ENCODE assay signal across 8 cellular contexts in the genomic region with DNA sequence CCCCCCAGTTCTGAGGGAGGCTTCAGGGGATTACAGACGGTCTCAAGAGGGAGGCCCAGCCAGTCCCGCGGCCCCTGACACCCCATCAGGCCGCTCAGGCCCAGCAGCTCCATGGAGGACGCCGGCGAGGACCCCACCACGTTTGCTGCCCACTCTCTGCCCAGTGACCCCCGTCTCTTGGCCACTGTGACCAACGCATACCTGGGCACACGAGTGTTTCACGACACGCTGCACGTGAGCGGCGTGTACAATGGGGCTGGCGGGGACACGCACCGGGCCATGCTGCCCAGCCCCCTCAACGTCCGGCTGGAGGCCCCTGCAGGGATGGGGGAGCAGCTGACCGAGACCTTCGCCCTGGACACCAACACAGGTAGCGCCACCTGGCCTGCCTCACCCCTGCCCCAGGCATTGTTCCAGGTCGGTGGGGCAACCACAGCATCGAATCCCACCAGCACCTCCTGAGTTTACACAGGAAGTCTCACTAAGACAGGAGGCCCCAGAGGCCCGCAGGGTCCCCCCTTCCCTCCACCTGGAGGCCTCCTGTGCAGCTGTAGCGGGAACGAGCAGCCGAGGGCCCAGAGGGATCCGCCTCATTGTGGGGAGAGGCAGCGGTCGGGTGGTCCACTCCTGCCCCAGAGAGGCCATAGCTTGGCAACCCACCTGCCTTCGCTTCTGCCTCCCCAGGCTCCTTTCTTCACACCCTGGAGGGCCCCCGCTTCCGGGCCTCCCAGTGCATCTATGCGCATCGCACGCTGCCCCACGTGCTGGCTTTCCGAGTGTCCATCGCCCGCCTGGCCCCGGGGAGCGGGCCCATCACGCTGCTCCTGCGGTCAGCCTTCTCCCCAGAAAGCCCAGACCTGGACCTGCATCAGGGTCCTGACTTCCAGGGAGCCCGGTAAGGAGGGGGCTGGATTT. TPM values are rescaled to one million over a fixed set of nuclear protein-coding genes. Genes with fewer than 3 reads are reported as not detected.
DNase-seq lines count a peak whose midpoint lies in the region; ATAC-seq, FAIRE-seq and TF ChIP-seq lines count a peak whose summit lies in the region.

No MANE protein-coding gene starts in this region.

- in situ Hi-C loops in transverse colon (cut with MboI; ENCODE audit: low pct_ligation_motif_present in 1 of 4, low pct_unique_long_range_greater_than_20kb in 1 of 4, low sequenced_read_pairs in 3 of 4): no loop called here

- no peak for ATAC-seq in right lobe of liver
- ATAC-seq in HG03108 (IDR thresholded peaks at IDR 0.05; ENCODE audit: unreplicated experiment): no peak
- no peak for ATAC-seq in HG03139 (IDR thresholded peaks at IDR 0.05; ENCODE audit: unreplicated experiment)
- no peak for ATAC-seq in HG02884 (IDR thresholded peaks at IDR 0.05; ENCODE audit: unreplicated experiment)

- H3K27ac Mint-ChIP-seq in astrocyte (ENCODE audit: unreplicated experiment): no peak overlapping the region

- peak overlapping the region; percentile 65 for H3K4me2 ChIP-seq in astrocyte (ENCODE audit: low read length)

- H3K4me3 Mint-ChIP-seq in astrocyte (ENCODE audit: unreplicated experiment): peak overlapping the region; percentile 81

- H3K4me3 ChIP-seq in astrocyte (ENCODE audit: insufficient read depth, low read depth, low read length): no peak overlapping the region
- peak overlapping the region; percentile 30 to 68 (median 67) for H3K4me3 ChIP-seq in right lobe of liver
- peak overlapping the region in 3 of 4 donors; percentile 59 to 82 (median 79) for H3K4me3 ChIP-seq in transverse colon

- no peak overlapping the region for H3K27ac ChIP-seq in astrocyte (ENCODE audit: low read depth, low read length)
- no peak overlapping the region for H3K27ac ChIP-seq in right lobe of liver
- H3K27ac ChIP-seq in transverse colon: peak overlapping the region in 3 of 4 donors; percentile 75 to 81 (median 77)

- H3K4me1 ChIP-seq in astrocyte (ENCODE audit: insufficient read depth, low read length) (peaks cover 6% of the 10 kb centered on the region), right lobe of liver (no peaks in the 10 kb centered on the region), transverse colon (peaks cover 0 to 19% (median 15%) of the 10 kb centered on the region in 4 donors)

- no peak for FAIRE-seq in astrocyte (lab: Jason Lieb, UNC)

- WGBS in right lobe of liver (ENCODE audit: insufficient coverage, low coverage, low lambda C conversion rate, missing lambda C conversion rate): 82% methylated on average over 5 of the region's 48 CpGs
- 87% methylated on average over 47 of the region's 48 CpGs; no CpG with 5 or more reads in 1 of the 2 donors for WGBS in transverse colon (ENCODE audit: low coverage in 1 of 2), 2 donors

- no peaks in the 10 kb centered on the region for H3K36me3 ChIP-seq in astrocyte (ENCODE audit: insufficient read depth, low read length)
- H3K36me3 ChIP-seq in right lobe of liver: no peaks in the 10 kb centered on the region
- no peaks in the 10 kb centered on the region for H3K36me3 ChIP-seq in transverse colon

- DNase-seq in activated CD8-positive, alpha-beta memory T cell treated with anti-CD3 and anti-CD28 coated beads, Interleukin-2, amount 50 U/mL, for 4 hours: peak; percentile 24
- DNase-seq in activated CD8-positive, alpha-beta memory T cell treated with anti-CD3 and anti-CD28 coated beads, Interleukin-2, amount 50 U/mL, for 48 hours: no peak
- no peak for DNase-seq in astrocyte (ENCODE audit: low read depth)
- peak; percentile 22 to 60 (median 56) for DNase-seq in right lobe of liver
- peak; percentile 13 for DNase-seq in transverse colon

- peaks cover 1% of the 10 kb centered on the region for H3K36me3 Mint-ChIP-seq in astrocyte (ENCODE audit: low read depth, unreplicated experiment)

- peaks cover 15% of the 10 kb centered on the region for H3K27me3 ChIP-seq in astrocyte (ENCODE audit: insufficient read depth, low read length)
- no peaks in the 10 kb centered on the region for H3K27me3 ChIP-seq in right lobe of liver
- H3K27me3 ChIP-seq in transverse colon: peaks cover 17% of the 10 kb centered on the region

- TF ChIP-seq POLR2A in right lobe of liver (IDR thresholded peaks at IDR 0.05): no peak
- TF ChIP-seq POLR2A in transverse colon (IDR thresholded peaks at IDR 0.05): no peak

- TF ChIP-seq EP300 in transverse colon (IDR thresholded peaks at IDR 0.05; ENCODE audit: low read depth): no peak

- H3K9me3 ChIP-seq in astrocyte (ENCODE audit: insufficient read depth, low read depth, low read length) (no peaks in the 10 kb centered on the region), right lobe of liver (no peaks in the 10 kb centered on the region), transverse colon (no peaks in the 10 kb centered on the region)

- no peaks in the 10 kb centered on the region for H3K79me2 ChIP-seq in astrocyte (ENCODE audit: insufficient read depth, low read length)

- H3K27me3 Mint-ChIP-seq in astrocyte (ENCODE audit: low read depth, unreplicated experiment): peaks cover 27% of the 10 kb centered on the region

- intact Hi-C loops in right lobe of liver (cut with DNase I): loop anchor here in 1 of 2 donors (5.0 kb wide), 1 partner anchor 77 kb away; the partner anchor contains the start of gene B4GALNT4
- intact Hi-C loops in transverse colon (cut with DNase I; ENCODE audit: low total_unique reads): no loop called here

- no peak for TF ChIP-seq CTCF in astrocyte (IDR thresholded peaks at IDR 0.05; ENCODE audit: insufficient read depth, low read depth, low read length)
- TF ChIP-seq CTCF in right lobe of liver (IDR thresholded peaks at IDR 0.05): no peak
- TF ChIP-seq CTCF in transverse colon (IDR thresholded peaks at IDR 0.05): no peak

- no peaks in the 10 kb centered on the region for H3K4me1 Mint-ChIP-seq in astrocyte (ENCODE audit: low read depth, unreplicated experiment)

- no peak overlapping the region for H3K9ac ChIP-seq in astrocyte (ENCODE audit: low read length)

- H4K20me1 ChIP-seq in astrocyte (ENCODE audit: insufficient read depth, low read length): no peaks in the 10 kb centered on the region

- H2AFZ ChIP-seq in astrocyte (ENCODE audit: low read depth, low read length): no peak overlapping the region

- H3K9me3 Mint-ChIP-seq in astrocyte (ENCODE audit: unreplicated experiment): no peaks in the 10 kb centered on the region

RNA-seq across cellular contexts. Expression of gene PGGHG, which starts 1.0 kb away (rescaled TPM):
- 22.9 and 25.1 TPM in 2 replicates for total RNA-seq in astrocyte
- total RNA-seq in right lobe of liver: 100 to 1,000 TPM in 1 of 6 experiments, 10 to 100 TPM in 4, 1 to 10 TPM in 1; 7.7 to 110 (median 13.8) TPM
- total RNA-seq in transverse colon: 100 to 1,000 TPM in 1 of 4 donors, 10 to 100 TPM in 3; 15.4 to 117 (median 30.8) TPM

RNA-seq across cellular contexts. Expression of gene IFITM5, which starts 9.4 kb away (rescaled TPM):
- total RNA-seq in astrocyte: not detected in 2 replicates
- not detected for total RNA-seq in right lobe of liver
- not detected for total RNA-seq in transverse colon

RNA-seq across cellular contexts. Expression of gene NLRP6, which starts 11.8 kb away (rescaled TPM):
- total RNA-seq in astrocyte (not detected in 2 replicates), right lobe of liver (1 to 10 TPM in 4 of 6 experiments, under 1 TPM in 2; 0.22 to 6.2 (median 1.6) TPM), transverse colon (1 to 10 TPM in 2 of 4 donors, not detected in 2; 1.8 to 2.1 TPM)

RNA-seq across cellular contexts. Expression of gene IFITM2, which starts 17.7 kb away (rescaled TPM):
- total RNA-seq in astrocyte (474 and 575 TPM in 2 replicates), right lobe of liver (100 to 1,000 TPM; 157 to 624 (median 390) TPM), transverse colon (10 to 100 TPM; 19.1 to 78.6 (median 49.8) TPM)

RNA-seq across cellular contexts. Expression of gene IFITM1, which starts 23.9 kb away (rescaled TPM):
- 526 and 631 TPM in 2 replicates for total RNA-seq in astrocyte
- 100 to 1,000 TPM in 2 of 6 experiments, 10 to 100 TPM in 4; 15.7 to 159 (median 72.5) TPM for total RNA-seq in right lobe of liver
- 100 to 1,000 TPM in 1 of 4 donors, 10 to 100 TPM in 3; 19.9 to 109 (median 60.5) TPM for total RNA-seq in transverse colon

Comparison
In these comparisons a context has a peak if more than half of its experiments do, and no peak if none do; other contexts are left out.
1. DNase-seq: peak in activated CD8-positive, alpha-beta memory T cell treated with anti-CD3 and anti-CD28 coated beads, Interleukin-2, amount 50 U/mL, for 4 hours (single experiment), right lobe of liver (3 of 3) and transverse colon (single experiment); none in activated CD8-positive, alpha-beta memory T cell treated with anti-CD3 and anti-CD28 coated beads, Interleukin-2, amount 50 U/mL, for 48 hours (single experiment) and astrocyte (single experiment).
2. H3K27ac ChIP-seq: peak in transverse colon (3 of 4); none in astrocyte (single experiment) and right lobe of liver (0 of 3).